Comparison of ENCODE assay signal across 27 cellular contexts in the genomic region with DNA sequence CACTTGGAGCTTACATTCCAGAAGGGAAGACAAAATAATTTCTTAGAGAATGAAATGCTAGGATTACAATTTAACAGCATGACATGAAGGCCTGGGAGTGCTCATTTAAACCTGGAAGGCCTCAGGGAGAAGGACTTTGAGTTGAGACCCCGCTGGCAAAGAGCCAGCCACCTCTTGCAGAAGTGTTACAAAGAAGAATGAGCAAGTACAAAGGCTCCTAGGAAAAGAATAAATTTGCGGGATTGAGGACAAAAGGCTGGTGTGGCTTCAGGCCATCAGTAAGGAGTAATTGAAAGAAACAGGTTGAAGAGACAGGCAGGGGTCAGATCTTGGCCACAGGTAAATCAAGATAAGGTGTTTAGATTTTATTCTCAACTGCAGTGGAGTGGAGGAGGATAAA.
"Had no signal": no experiment of that assay in that cellular context is flagged by ENCODE, and none has a peak within 500 bp of the region (broad histone marks: within the 10 kb centered on the region; RNA-seq: fewer than 3 reads in every experiment).

No MANE protein-coding gene starts in this region.

- H3K4me2 ChIP-seq: hepatocyte had no signal

- H3K36me3 ChIP-seq: left lung, pancreas, stomach, suprapubic skin, tibial nerve had no signal

- H3K27ac ChIP-seq: hepatocyte, left lung, pancreas, psoas muscle, skin epidermis, stomach, suprapubic skin, tibial nerve had no signal

- H3K27me3 ChIP-seq: hepatocyte, pancreas, stomach, suprapubic skin, tibial nerve had no signal

- H3K4me3 ChIP-seq: hepatocyte, left lung, lung, pancreas, psoas muscle, skin epidermis, stomach, suprapubic skin, tibial nerve had no signal

- H3K27me3 Mint-ChIP-seq: activated CD4-positive, alpha-beta T cell treated with anti-CD3 and anti-CD28 coated beads, Interleukin-2, amount 10 ng/mL, durations not matched to agents 24 days and 14 days had no signal

- H3K9me3 Mint-ChIP-seq: activated CD4-positive, alpha-beta memory T cell treated with anti-CD3 and anti-CD28 coated beads, Interleukin-2, amount 10 ng/mL, durations not matched to agents 7 days and 5 days; activated CD4-positive, alpha-beta T cell treated with anti-CD3 and anti-CD28 coated beads, Interleukin-2, amount 10 ng/mL, durations not matched to agents 24 days and 14 days; immature natural killer cell; natural killer cell; stimulated activated effector memory CD8-positive, alpha-beta T cell treated with anti-CD3 and anti-CD28 coated beads, Interleukin-12 subunit alpha, Interleukin-12 subunit beta, amount 100 ng/mL, for 72 hours had no signal

- DNase-seq: activated CD4-positive, alpha-beta memory T cell treated with anti-CD3 and anti-CD28 coated beads, Interleukin-2, amount 10 ng/mL, durations not matched to agents 7 days and 5 days; activated CD4-positive, alpha-beta T cell treated with anti-CD3 and anti-CD28 coated beads, Interleukin-2, amount 10 ng/mL, durations not matched to agents 24 days and 14 days; activated effector memory CD4-positive, alpha-beta T cell treated with anti-CD3 and anti-CD28 coated beads, Interleukin-2, amount 50 U/mL, for 16 hours; activated naive CD4-positive, alpha-beta T cell treated with anti-CD3 and anti-CD28 coated beads, Interleukin-2, amount 50 U/mL, for 16 hours; activated T-cell treated with anti-CD3 and anti-CD28 coated beads for 4 hours; central memory CD4-positive, alpha-beta T cell; dermis blood vessel endothelial cell; effector CD8-positive, alpha-beta T cell; foreskin melanocyte; glutamatergic neuron; immature natural killer cell; left lung; midbrain; natural killer cell; pancreas; psoas muscle; right cardiac atrium; stimulated activated CD4-positive, alpha-beta T cell treated with anti-CD3 and anti-CD28 coated beads, Interleukin-2, amount 100 ng/mL, for 24 hours; stomach had no signal

- H3K4me1 ChIP-seq: pancreas, psoas muscle had no signal

- H3K9me3 ChIP-seq: left lung, pancreas, psoas muscle, stomach, suprapubic skin, tibial nerve had no signal

- ATAC-seq: activated CD4-positive, CD25-positive, alpha-beta regulatory T cell treated with anti-CD3 and anti-CD28 coated beads, Interleukin-2, amount 50 U/mL, for 24 hours; left lung; natural killer cell; pancreas; psoas muscle; right cardiac atrium; stimulated activated effector memory CD8-positive, alpha-beta T cell treated with anti-CD3 and anti-CD28 coated beads, Interleukin-12 subunit alpha, Interleukin-12 subunit beta, amount 100 ng/mL, for 72 hours had no signal

- H3K4me3 Mint-ChIP-seq: activated CD4-positive, alpha-beta memory T cell treated with anti-CD3 and anti-CD28 coated beads, Interleukin-2, amount 10 ng/mL, durations not matched to agents 7 days and 5 days; activated CD4-positive, alpha-beta T cell treated with anti-CD3 and anti-CD28 coated beads, Interleukin-2, amount 10 ng/mL, durations not matched to agents 24 days and 14 days; natural killer cell; stimulated activated effector memory CD8-positive, alpha-beta T cell treated with anti-CD3 and anti-CD28 coated beads, Interleukin-12 subunit alpha, Interleukin-12 subunit beta, amount 100 ng/mL, for 72 hours had no signal

- H2AFZ ChIP-seq: hepatocyte had no signal

- H3K27ac Mint-ChIP-seq: activated CD4-positive, alpha-beta memory T cell treated with anti-CD3 and anti-CD28 coated beads, Interleukin-2, amount 10 ng/mL, durations not matched to agents 7 days and 5 days; activated CD4-positive, alpha-beta T cell treated with anti-CD3 and anti-CD28 coated beads, Interleukin-2, amount 10 ng/mL, durations not matched to agents 24 days and 14 days; immature natural killer cell; natural killer cell had no signal

- FAIRE-seq: pancreas, urothelium cell line had no signal

- H3K36me3 Mint-ChIP-seq: natural killer cell had no signal
